8 cellular contexts compared by ENCODE assay signal in the genomic region with DNA sequence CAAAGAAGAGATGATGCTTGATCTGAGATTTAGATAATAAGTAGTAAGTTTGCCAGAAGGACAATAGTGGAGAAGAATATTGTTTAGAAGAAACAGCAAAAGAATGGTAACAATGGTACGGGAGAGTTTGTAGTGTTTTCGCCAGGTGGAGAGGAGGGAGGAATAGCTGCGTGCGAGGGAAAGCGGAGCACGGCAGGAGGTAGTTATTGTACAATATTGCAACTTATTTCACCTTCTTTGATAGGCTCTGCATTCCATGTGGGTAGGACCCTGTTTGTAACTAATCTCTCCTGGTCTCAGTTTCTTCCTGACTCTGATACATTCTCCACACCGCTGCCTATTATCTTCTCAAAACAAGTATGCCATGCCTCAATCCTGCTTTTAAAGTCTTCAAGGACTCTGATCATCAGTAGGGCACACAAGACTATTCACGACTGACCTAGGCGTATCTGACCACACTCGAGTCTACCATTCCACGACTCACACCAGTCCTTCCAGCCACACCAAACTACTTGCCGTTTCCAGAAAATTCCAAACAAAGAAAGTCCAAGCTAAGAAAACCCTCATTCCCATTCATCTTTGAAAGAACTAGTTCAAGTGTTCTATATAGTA. TPM values are rescaled to one million over a fixed set of nuclear protein-coding genes. Genes with fewer than 3 reads are reported as not detected.
DNase-seq lines count a peak whose midpoint lies in the region; ATAC-seq and TF ChIP-seq lines count a peak whose summit lies in the region.

No MANE protein-coding gene starts in this region.

- H3K27me3 ChIP-seq in SJCRH30 (no peaks in the 10 kb centered on the region), sigmoid colon (no peaks in the 10 kb centered on the region)

- ATAC-seq in GM19395 (IDR thresholded peaks at IDR 0.05; ENCODE audit: unreplicated experiment) = peak; percentile 1

- H3K36me3 ChIP-seq in SJCRH30 (peaks cover 15% of the 10 kb centered on the region), sigmoid colon (peaks cover 0 to 13% (median 9%) of the 10 kb centered on the region in 4 donors)

- no peak for TF ChIP-seq EP300 in sigmoid colon (IDR thresholded peaks at IDR 0.05)

- H3K27ac ChIP-seq in SJCRH30 (peak overlapping the region; percentile 65), sigmoid colon (peak overlapping the region; percentile 94 to 99 (median 98))

- no peak for TF ChIP-seq POLR2A in sigmoid colon (IDR thresholded peaks at IDR 0.05)

- H3K4me3 ChIP-seq in SJCRH30 = peak overlapping the region; percentile 81
- peak overlapping the region; percentile 99 for H3K4me3 ChIP-seq in fibroblast of pulmonary artery (replicated peaks; ENCODE audit: low read depth, low read length)
- peak overlapping the region; percentile 78 to 99 (median 88) for H3K4me3 ChIP-seq in sigmoid colon

- H3K4me1 ChIP-seq in SJCRH30 (0 out of 2 replicates have a peak, but pooled peaks cover 7% of the 10 kb centered on the region), sigmoid colon (peaks cover 0 to 31% (median 23%) of the 10 kb centered on the region in 4 donors)

- intact Hi-C loops in sigmoid colon (cut with DNase I) = loop anchor here (2.0 to 10.0 kb wide), 3 partner anchors 22 to 380 kb away; a partner anchor contains a TSS

- TF ChIP-seq CTCF in fibroblast of pulmonary artery (IDR thresholded peaks at IDR 0.05; ENCODE audit: low read length, missing control alignments) (no peak), sigmoid colon (IDR thresholded peaks at IDR 0.05) (no peak)

- H3K9me3 ChIP-seq in SJCRH30 (replicated peaks) (no peaks in the 10 kb centered on the region), sigmoid colon (no peaks in the 10 kb centered on the region)

- no peak for DNase-seq in SJCRH30
- no peak for DNase-seq in fibroblast of pulmonary artery (ENCODE audit: low read depth)
- no peak for DNase-seq in sigmoid colon
- DNase-seq in HK-2 (ENCODE audit: unreplicated experiment) = no peak
- no peak for DNase-seq in cerebellum (ENCODE audit: low spot score)
- no peak for DNase-seq in activated CD4-positive, alpha-beta T cell treated with anti-CD3 and anti-CD28 coated beads, Interleukin-2, amount 50 U/mL, for 48 hours
- DNase-seq in central memory CD4-positive, alpha-beta T cell = no peak

- 8 to 31% methylated on average over 12 of the region's 12 CpGs for WGBS in sigmoid colon, 2 donors

RNA-seq across cellular contexts. Expression of a gene that starts 1.1 kb away (rescaled TPM):
- 36.0 and 42.8 TPM in 2 replicates for total RNA-seq in SJCRH30 (2014; rRNA removed; shearing (Covaris generic))
- total RNA-seq in sigmoid colon (10 to 100 TPM; 31.3 to 35.0 (median 31.9) TPM), cerebellum (33.9 TPM)
- 10 to 100 TPM; 15.6 to 18.6 (median 17.6) TPM for polyA plus RNA-seq in sigmoid colon

RNA-seq across cellular contexts. Expression of a gene that starts 21.4 kb away (rescaled TPM):
- total RNA-seq in SJCRH30 (2014; rRNA removed; shearing (Covaris generic)) = 32.6 and 35.1 TPM in 2 replicates
- total RNA-seq in sigmoid colon = 10 to 100 TPM; 61.6 to 82.4 (median 74.4) TPM
- polyA plus RNA-seq in sigmoid colon = 10 to 100 TPM; 15.5 to 32.6 (median 27.0) TPM
- total RNA-seq in cerebellum = 31.5 TPM

RNA-seq across cellular contexts. Expression of a gene that starts 59.9 kb away (rescaled TPM):
- total RNA-seq in SJCRH30 (2014; rRNA removed; shearing (Covaris generic)) = not detected in 2 replicates
- total RNA-seq in sigmoid colon (1 to 10 TPM in 3 of 4 donors, under 1 TPM in 1; 0.71 to 4.9 (median 1.2) TPM), cerebellum (0.36 TPM)
- polyA plus RNA-seq in sigmoid colon = 1 to 10 TPM; 3.6 to 9.2 (median 8.3) TPM
